In the genomic region with DNA sequence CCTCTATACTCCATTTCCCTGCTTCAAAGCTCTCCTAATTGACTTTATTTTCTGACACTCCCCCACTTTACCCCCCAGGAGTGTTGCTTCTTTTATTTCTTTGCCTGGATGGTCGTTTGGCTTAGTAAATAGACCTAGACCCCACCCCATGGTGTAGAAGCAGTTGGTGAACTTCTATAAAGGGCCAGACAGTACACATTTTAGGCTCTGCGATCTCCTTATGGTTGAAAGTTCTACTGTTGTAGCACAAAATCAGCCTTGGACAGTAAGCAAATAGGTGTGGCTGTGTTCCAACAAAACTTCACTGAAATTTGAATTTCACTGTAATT, we compare ENCODE assay signal across 8 cellular contexts. TPM values are rescaled to one million over a fixed set of nuclear protein-coding genes. Genes with fewer than 3 reads are reported as not detected.
A peak's percentile ranks its signal among the peaks of the same experiment; 100 is the strongest.
DNase-seq lines count a peak whose midpoint lies in the region; ATAC-seq and TF ChIP-seq lines count a peak whose summit lies in the region.

No MANE protein-coding gene starts in this region.

- H2AFZ ChIP-seq in Loucy (ENCODE audit: low read length) (peak overlapping the region; percentile 70), MM.1S (ENCODE audit: low read length) (no peak overlapping the region)

- peaks cover 10% of the 10 kb centered on the region for H3K36me3 Mint-ChIP-seq in CD4-positive, alpha-beta T cell (ENCODE audit: low read depth)
- H3K36me3 Mint-ChIP-seq in osteocyte (ENCODE audit: unreplicated experiment): peaks cover 2% of the 10 kb centered on the region

- ATAC-seq in CD4-positive, alpha-beta T cell (ENCODE audit: poor library complexity): no peak
- no peak for ATAC-seq in HG03097 (IDR thresholded peaks at IDR 0.05; ENCODE audit: low FRiP score, unreplicated experiment)

- no peak for TF ChIP-seq CTCF in CD4-positive, alpha-beta T cell (IDR thresholded peaks at IDR 0.05)
- TF ChIP-seq CTCF in Loucy (conservative IDR thresholded peaks at IDR 0.05; ENCODE audit: low read length) (no peak), colonic mucosa (IDR thresholded peaks at IDR 0.05) (no peak), osteocyte (IDR thresholded peaks at IDR 0.05) (peak; percentile 3), MM.1S (IDR thresholded peaks at IDR 0.05; ENCODE audit: low read length) (no peak)

- DNase-seq in CD4-positive, alpha-beta T cell: no peak
- DNase-seq in colonic mucosa: no peak
- DNase-seq in osteocyte (ENCODE audit: extremely low spot score, unreplicated experiment): no peak
- no peak for DNase-seq in NCI-H774 (lab: John Stamatoyannopoulos, UW)
- no peak for DNase-seq in MM.1S
- DNase-seq in EL: no peak

- H3K4me3 ChIP-seq in Loucy (ENCODE audit: low read length, poor library complexity, severe bottlenecking) (no peak overlapping the region), colonic mucosa (no peak overlapping the region), MM.1S (ENCODE audit: low read length) (no peak overlapping the region)

- H3K79me2 ChIP-seq in Loucy (ENCODE audit: insufficient read depth, low read length) (no peaks in the 10 kb centered on the region), MM.1S (ENCODE audit: low read length) (no peaks in the 10 kb centered on the region)

- H3K9me3 ChIP-seq in CD4-positive, alpha-beta T cell (ENCODE audit: control insufficient read depth, low read length): no peaks in the 10 kb centered on the region
- H3K9me3 ChIP-seq in Loucy (ENCODE audit: insufficient read depth, low read depth, low read length) (no peaks in the 10 kb centered on the region), colonic mucosa (no peaks in the 10 kb centered on the region), MM.1S (replicated peaks; ENCODE audit: insufficient read depth, low read length) (no peaks in the 10 kb centered on the region)

- H3K4me1 Mint-ChIP-seq in CD4-positive, alpha-beta T cell (ENCODE audit: low read depth): peaks cover 13% of the 10 kb centered on the region
- peaks cover 14% of the 10 kb centered on the region for H3K4me1 Mint-ChIP-seq in osteocyte (ENCODE audit: unreplicated experiment)

- H3K9me2 ChIP-seq in Loucy (replicated peaks; ENCODE audit: low read depth, low read length) (no peaks in the 10 kb centered on the region), MM.1S (replicated peaks; ENCODE audit: insufficient read depth, low read length) (no peaks in the 10 kb centered on the region)

- no peaks in the 10 kb centered on the region for H3K27me3 ChIP-seq in CD4-positive, alpha-beta T cell (ENCODE audit: control insufficient read depth, insufficient read depth, low read length)
- H3K27me3 ChIP-seq in Loucy (ENCODE audit: insufficient read depth, low read length, poor library complexity, severe bottlenecking) (no peaks in the 10 kb centered on the region), colonic mucosa (no peaks in the 10 kb centered on the region), MM.1S (replicated peaks; ENCODE audit: insufficient read depth, low read length) (no peaks in the 10 kb centered on the region)

- H3K27me3 Mint-ChIP-seq in CD4-positive, alpha-beta T cell: no peaks in the 10 kb centered on the region
- H3K27me3 Mint-ChIP-seq in osteocyte (ENCODE audit: unreplicated experiment): peaks cover 2% of the 10 kb centered on the region

- H3K9ac ChIP-seq in Loucy (ENCODE audit: low read depth, low read length, poor library complexity, severe bottlenecking) (no peak overlapping the region), colonic mucosa (ENCODE audit: low read depth in 2 of 2, low read length in 2 of 2) (no peak overlapping the region), MM.1S (ENCODE audit: low read length) (no peak overlapping the region)

- H3K4me1 ChIP-seq in Loucy (ENCODE audit: insufficient read depth, low read length, poor library complexity, severe bottlenecking): peaks cover 11% of the 10 kb centered on the region
- no peaks in the 10 kb centered on the region for H3K4me1 ChIP-seq in colonic mucosa
- H3K4me1 ChIP-seq in MM.1S (ENCODE audit: low read length): peaks cover 2% of the 10 kb centered on the region; the same call in 1 of the 2 replicates

- peak overlapping the region; percentile 81 for H3K27ac Mint-ChIP-seq in CD4-positive, alpha-beta T cell
- H3K27ac Mint-ChIP-seq in osteocyte (ENCODE audit: unreplicated experiment): peak overlapping the region; percentile 97

- H4K20me1 ChIP-seq in Loucy (ENCODE audit: insufficient read depth, low read length, poor library complexity, severe bottlenecking) (no peaks in the 10 kb centered on the region), MM.1S (ENCODE audit: insufficient read depth, low read length) (no peaks in the 10 kb centered on the region)

- intact Hi-C loops in CD4-positive, alpha-beta T cell (cut with DNase I, micrococcal nuclease): loop anchor here (1.0 to 5.0 kb wide), 6 partner anchors 52 to 940 kb away; a partner anchor contains a TSS
- intact Hi-C loops in colonic mucosa (cut with DNase I): loop anchor here (2.0 kb wide), 1 partner anchor 52 kb away; no protein-coding TSS in a partner anchor

- CTCF ChIA-PET in CD4-positive, alpha-beta T cell (lab: Charles Lee): interaction anchor here (1.6 to 2.9 kb wide), 5 partner anchors 32 to 116 kb away, joined by 4 to 30 read pairs (median 7); a partner anchor contains a TSS

- POLR2A ChIA-PET in CD4-positive, alpha-beta T cell (lab: Charles Lee): interaction anchor here (1.9 to 2.3 kb wide), 2 partner anchors 47 to 537 kb away, joined by 6 to 19 read pairs; a partner anchor contains a TSS

- no peak overlapping the region for H3K27ac ChIP-seq in CD4-positive, alpha-beta T cell (ENCODE audit: low read depth, low read length)
- peak overlapping the region; percentile 93 for H3K27ac ChIP-seq in colonic mucosa
- no peak overlapping the region for H3K27ac ChIP-seq in MM.1S (ENCODE audit: low read length)

- peak overlapping the region; percentile 79 for H3K4me2 ChIP-seq in Loucy (ENCODE audit: low read depth, low read length, poor library complexity, severe bottlenecking)
- no peak overlapping the region; the same call in 1 of the 2 replicates for H3K4me2 ChIP-seq in MM.1S (ENCODE audit: low read depth, low read length)

- peak overlapping the region; percentile 93 for H3K4me3 Mint-ChIP-seq in CD4-positive, alpha-beta T cell
- H3K4me3 Mint-ChIP-seq in osteocyte (ENCODE audit: unreplicated experiment): peak overlapping the region; percentile 97

- H3K9me3 Mint-ChIP-seq in CD4-positive, alpha-beta T cell: no peaks in the 10 kb centered on the region
- no peaks in the 10 kb centered on the region for H3K9me3 Mint-ChIP-seq in osteocyte (ENCODE audit: unreplicated experiment)

- no peaks in the 10 kb centered on the region for H3K36me3 ChIP-seq in Loucy (ENCODE audit: insufficient read depth, low read length)
- no peaks in the 10 kb centered on the region for H3K36me3 ChIP-seq in colonic mucosa
- no peaks in the 10 kb centered on the region for H3K36me3 ChIP-seq in MM.1S (replicated peaks; ENCODE audit: insufficient read depth, low read length)

- H3F3A ChIP-seq in Loucy (ENCODE audit: low read depth): 0 out of 2 replicates have a peak, but pooled peaks cover 3% of the 10 kb centered on the region
- peaks cover 4% of the 10 kb centered on the region; the same call in 1 of the 2 replicates for H3F3A ChIP-seq in MM.1S (ENCODE audit: insufficient read depth, low read length)

RNA-seq across cellular contexts. Expression of a gene that starts 31.9 kb away (rescaled TPM):
- total RNA-seq in CD4-positive, alpha-beta T cell: 1 to 10 TPM; 6.9 to 7.8 TPM
- total RNA-seq in colonic mucosa (1 to 10 TPM; 2.9 to 3.3 TPM), osteocyte (10.9 and 11.8 TPM in 2 replicates)

RNA-seq across cellular contexts. Expression of a gene that starts 45.1 kb away (rescaled TPM):
- 1 to 10 TPM; 1.5 to 1.9 TPM for total RNA-seq in CD4-positive, alpha-beta T cell
- total RNA-seq in colonic mucosa (10 to 100 TPM; 43.2 to 49.4 TPM), osteocyte (1.8 and 2.0 TPM in 2 replicates)

Comparison
In these comparisons a context has a peak if more than half of its experiments do, and no peak if none do; other contexts are left out.
1. RNA of a gene that starts 45.1 kb away (total RNA-seq): 43.2 to 49.4 TPM in colonic mucosa; 1.5 to 1.9 TPM in CD4-positive, alpha-beta T cell and 1.8 to 2.0 TPM in osteocyte; every median in the first group is over 10 times any median in the second.